In the genomic region with DNA sequence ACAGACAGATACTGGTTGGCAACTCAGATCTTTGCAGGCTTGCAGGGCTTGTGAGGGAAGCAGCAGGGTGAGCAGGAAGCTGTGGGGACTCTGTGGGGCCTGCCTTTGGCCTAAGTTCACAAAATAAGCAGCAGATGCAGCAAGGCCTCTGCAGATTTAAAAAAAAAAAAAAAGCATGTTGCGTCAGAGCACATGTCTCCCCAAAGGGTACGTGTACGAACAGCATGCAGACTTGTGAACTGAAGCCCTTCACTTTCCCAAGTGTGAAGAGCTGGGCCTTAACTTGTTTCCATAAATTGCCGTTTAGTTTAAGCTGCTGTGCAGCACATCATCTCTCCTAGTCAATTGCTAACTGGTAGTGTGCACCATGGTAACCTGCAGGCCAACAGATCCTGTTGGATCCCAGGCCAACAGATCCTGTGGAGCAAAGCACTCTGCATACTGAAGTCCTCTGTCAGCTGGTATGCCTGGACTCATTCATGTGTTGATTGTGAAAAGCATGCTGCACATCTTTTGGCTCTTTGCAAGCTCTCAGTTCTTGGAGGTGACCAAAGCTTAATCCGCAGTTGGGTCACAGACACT, we compare ENCODE assay signal across 11 cellular contexts. TPM values are rescaled to one million over a fixed set of nuclear protein-coding genes. Genes with fewer than 3 reads are reported as not detected.
DNase-seq lines count a peak whose midpoint lies in the region; ATAC-seq and TF ChIP-seq lines count a peak whose summit lies in the region.
"Had no signal": no experiment of that assay in that cellular context is flagged by ENCODE, and none has a peak within 500 bp of the region (broad histone marks: within the 10 kb centered on the region; RNA-seq: fewer than 3 reads in every experiment).

No MANE protein-coding gene starts in this region.

- peaks cover 0 to 7% (median 0%) of the 10 kb centered on the region in 4 donors for H3K4me1 ChIP-seq in tibial artery
- H3K4me1 ChIP-seq: BE2C had no signal

- H3K9me3 Mint-ChIP-seq in WTC11 = no peaks in the 10 kb centered on the region
- H3K9me3 Mint-ChIP-seq in stimulated activated naive CD8-positive, alpha-beta T cell treated with anti-CD3 and anti-CD28 coated beads, Interleukin-15, amount 100 ng/mL, for 72 hours = no peaks in the 10 kb centered on the region

- no peaks in the 10 kb centered on the region for H3K36me3 ChIP-seq in tibial artery
- H3K36me3 ChIP-seq: BE2C had no signal

- peak overlapping the region; percentile 98 for H3K27ac Mint-ChIP-seq in WTC11
- peak overlapping the region; percentile 77 to 92 for H3K27ac Mint-ChIP-seq in stimulated activated naive CD8-positive, alpha-beta T cell treated with anti-CD3 and anti-CD28 coated beads, Interleukin-15, amount 100 ng/mL, for 72 hours

- H3K4me3 Mint-ChIP-seq in WTC11 = peak overlapping the region; percentile 48
- peak overlapping the region; percentile 83 to 87 for H3K4me3 Mint-ChIP-seq in stimulated activated naive CD8-positive, alpha-beta T cell treated with anti-CD3 and anti-CD28 coated beads, Interleukin-15, amount 100 ng/mL, for 72 hours

- H3K36me3 Mint-ChIP-seq in WTC11 = no peaks in the 10 kb centered on the region

- TF ChIP-seq CTCF in WTC11 (IDR thresholded peaks at IDR 0.05) = no peak
- TF ChIP-seq CTCF in foreskin fibroblast (IDR thresholded peaks at IDR 0.05; ENCODE audit: low read depth, low read length) = no peak
- TF ChIP-seq CTCF in tibial artery (IDR thresholded peaks at IDR 0.05) = no peak

- CTCF ChIA-PET in WTC11 (lab: Charles Lee) = interaction anchor here (1.2 to 2.6 kb wide), 8 partner anchors 9 to 103 kb away, joined by 3 to 41 read pairs (median 8); partner anchors contain the start of gene ADD3

- H3K9me3 ChIP-seq in tibial artery = no peaks in the 10 kb centered on the region
- H3K9me3 ChIP-seq: BE2C had no signal

- H3K27ac ChIP-seq in tibial artery = no peak overlapping the region

- POLR2A ChIA-PET in WTC11 (lab: Charles Lee) = interaction anchor here (0.6 to 1.9 kb wide), 6 partner anchors 11 to 276 kb away, joined by 3 to 13 read pairs (median 7); partner anchors contain the start of genes ADD3 and XPNPEP1

- ATAC-seq in WTC11 (peak; percentile 43), GM19351 (IDR thresholded peaks at IDR 0.05; ENCODE audit: unreplicated experiment) (no peak)
- peak; percentile 59 for ATAC-seq in stimulated activated naive CD8-positive, alpha-beta T cell treated with anti-CD3 and anti-CD28 coated beads, Interleukin-15, amount 100 ng/mL, for 72 hours

- intact Hi-C loops in tibial artery (cut with DNase I; ENCODE audit: low total_unique reads) = no loop called here

- peak; percentile 11 for DNase-seq in activated naive CD4-positive, alpha-beta T cell treated with Interleukin-2 at 50 U/mL for 16 hours
- no peak for DNase-seq in activated naive CD4-positive, alpha-beta T cell treated with anti-CD3 and anti-CD28 coated beads, Interleukin-2, amount 50 U/mL, for 16 hours
- peak; percentile 26 for DNase-seq in WTC11 (ENCODE audit: low spot score)
- DNase-seq in foreskin fibroblast = peak; percentile 45 to 76
- no peak for DNase-seq in stimulated activated naive CD8-positive, alpha-beta T cell treated with anti-CD3 and anti-CD28 coated beads, Interleukin-15, amount 100 ng/mL, for 72 hours
- DNase-seq in tibial artery = no peak
- DNase-seq in COLO829 (ENCODE audit: low spot score) = no peak
- DNase-seq: BE2C, midbrain, NCI-H187 had no signal

- H3K27me3 ChIP-seq in tibial artery = no peaks in the 10 kb centered on the region
- H3K27me3 ChIP-seq: BE2C had no signal

- 0 out of 2 replicates have a peak, but pooled peaks cover 4% of the 10 kb centered on the region for H3K27me3 Mint-ChIP-seq in WTC11 (ENCODE audit: low read depth)
- no peaks in the 10 kb centered on the region for H3K27me3 Mint-ChIP-seq in stimulated activated naive CD8-positive, alpha-beta T cell treated with anti-CD3 and anti-CD28 coated beads, Interleukin-15, amount 100 ng/mL, for 72 hours

- H3K4me1 Mint-ChIP-seq in WTC11 = peaks cover 75% of the 10 kb centered on the region
- H3K4me1 Mint-ChIP-seq in stimulated activated naive CD8-positive, alpha-beta T cell treated with anti-CD3 and anti-CD28 coated beads, Interleukin-15, amount 100 ng/mL, for 72 hours = peaks cover 70% of the 10 kb centered on the region

- H3K4me3 ChIP-seq in foreskin fibroblast (ENCODE audit: low read depth in 1 of 2, low read length in 2 of 2) = no peak overlapping the region
- H3K4me3 ChIP-seq in tibial artery = no peak overlapping the region

TF ChIP-seq in WTC11, 78 proteins besides CTCF, POLR2A, EP300 and RAD21:
- 0 out of 2 replicates have a peak, but pooled peaks have one; percentile 35 for TF ChIP-seq CREM (CRISPR knock-in tag; IDR thresholded peaks at IDR 0.05)
- 0 out of 2 replicates have a peak, but pooled peaks have one; percentile 16 for TF ChIP-seq MAX (CRISPR knock-in tag; IDR thresholded peaks at IDR 0.05)
- peak; percentile 15; the same call in 1 of the 2 replicates for TF ChIP-seq ZNF532 (CRISPR knock-in tag; IDR thresholded peaks at IDR 0.05; ENCODE audit: borderline replicate concordance)
- TF ChIP-seq FOXJ3 (CRISPR knock-in tag; IDR thresholded peaks at IDR 0.05; ENCODE audit: borderline replicate concordance) = no peak

RNA-seq across cellular contexts. Expression of gene XPNPEP1, which starts 10.8 kb away (rescaled TPM):
- 57.1 to 60.2 TPM (median 59.3 TPM) in 3 replicates for total RNA-seq in WTC11 (2021)

Comparison
In these comparisons a context has a peak if more than half of its experiments do, and no peak if none do; other contexts are left out.
1. DNase-seq: peak in activated naive CD4-positive, alpha-beta T cell treated with Interleukin-2 at 50 U/mL for 16 hours (single experiment), WTC11 (single experiment) and foreskin fibroblast (2 of 2); none in activated naive CD4-positive, alpha-beta T cell treated with anti-CD3 and anti-CD28 coated beads, Interleukin-2, amount 50 U/mL, for 16 hours (single experiment), stimulated activated naive CD8-positive, alpha-beta T cell treated with anti-CD3 and anti-CD28 coated beads, Interleukin-15, amount 100 ng/mL, for 72 hours (0 of 2), tibial artery (0 of 2) and COLO829 (single experiment).